18 cellular contexts compared by ENCODE assay signal in the genomic region with DNA sequence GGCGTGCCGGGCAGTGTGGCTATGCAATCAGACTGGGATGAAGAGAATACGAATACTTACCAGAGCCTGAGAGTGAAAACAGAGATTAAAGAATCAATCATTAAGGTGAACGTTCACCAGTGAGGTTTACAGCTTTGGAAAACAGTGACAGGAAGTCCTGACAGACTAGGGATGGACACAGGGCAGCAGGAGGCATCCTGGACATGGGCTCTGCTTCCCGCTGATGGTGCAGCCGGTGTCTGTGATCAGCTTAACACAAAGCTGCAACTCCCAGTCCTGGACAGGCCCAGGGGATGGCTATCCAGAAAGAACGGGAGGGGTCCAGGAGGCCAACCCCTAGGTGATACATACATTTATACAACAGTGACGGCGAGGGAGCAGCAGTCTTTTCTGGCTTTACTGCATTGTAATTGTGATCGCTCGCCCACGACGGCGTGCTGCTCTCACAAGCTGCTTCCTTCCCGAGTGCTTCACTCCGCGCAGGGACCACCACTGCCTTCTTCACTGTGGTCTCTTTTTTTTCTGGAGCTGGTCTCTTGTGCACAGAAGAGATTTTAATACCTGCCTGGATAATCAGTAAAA. TPM values are rescaled to one million over a fixed set of nuclear protein-coding genes. Genes with fewer than 3 reads are reported as not detected.
DNase-seq lines count a peak whose midpoint lies in the region; ATAC-seq and TF ChIP-seq lines count a peak whose summit lies in the region.
"Had no signal": no experiment of that assay in that cellular context is flagged by ENCODE, and none has a peak within 500 bp of the region (broad histone marks: within the 10 kb centered on the region; RNA-seq: fewer than 3 reads in every experiment).

No MANE protein-coding gene starts in this region.

- H3K9me3 Mint-ChIP-seq in CD4-positive, CD25-positive, alpha-beta regulatory T cell = peaks cover 0 to 1% (median 0%) of the 10 kb centered on the region in 7 donors
- H3K9me3 Mint-ChIP-seq in Caco-2 (ENCODE audit: unreplicated experiment) = no peaks in the 10 kb centered on the region
- no peaks in the 10 kb centered on the region for H3K9me3 Mint-ChIP-seq in activated CD8-positive, alpha-beta T cell treated with anti-CD3 and anti-CD28 coated beads, Interleukin-2, amount 10 ng/mL, durations not matched to agents 7 days and 5 days (ENCODE audit: insufficient read depth)
- H3K9me3 Mint-ChIP-seq in endothelial cell (ENCODE audit: unreplicated experiment) = no peaks in the 10 kb centered on the region
- no peaks in the 10 kb centered on the region for H3K9me3 Mint-ChIP-seq in activated CD4-positive, alpha-beta T cell treated with anti-CD3 and anti-CD28 coated beads, Interleukin-2, amount 10 ng/mL, durations not matched to agents 7 days and 5 days

- H3K36me3 ChIP-seq in CD4-positive, CD25-positive, alpha-beta regulatory T cell (ENCODE audit: control insufficient read depth, insufficient read depth, low read length) = peaks cover 86% of the 10 kb centered on the region
- H3K36me3 ChIP-seq in Caco-2 (ENCODE audit: control insufficient read depth, insufficient read depth, low read length) = peaks cover 25% of the 10 kb centered on the region

- no peaks in the 10 kb centered on the region for H3K9me3 ChIP-seq in CD4-positive, CD25-positive, alpha-beta regulatory T cell (ENCODE audit: control insufficient read depth in 2 of 2, low read length in 2 of 2)
- H3K9me3 ChIP-seq in Caco-2 = no peaks in the 10 kb centered on the region
- H3K9me3 ChIP-seq: SJCRH30 had no signal

- intact Hi-C loops in Caco-2 (cut with micrococcal nuclease; ENCODE audit: unreplicated experiment) = no loop called here

- peak overlapping the region in 2 of 3 donors; percentile 37 to 40 for H3K27ac Mint-ChIP-seq in CD4-positive, CD25-positive, alpha-beta regulatory T cell
- H3K27ac Mint-ChIP-seq in Caco-2 (ENCODE audit: unreplicated experiment) (peak overlapping the region; percentile 13), endothelial cell (ENCODE audit: unreplicated experiment) (peak overlapping the region; percentile 58)
- peak overlapping the region; percentile 31 for H3K27ac Mint-ChIP-seq in activated CD8-positive, alpha-beta T cell treated with anti-CD3 and anti-CD28 coated beads, Interleukin-2, amount 10 ng/mL, durations not matched to agents 7 days and 5 days
- H3K27ac Mint-ChIP-seq in activated CD4-positive, alpha-beta T cell treated with anti-CD3 and anti-CD28 coated beads, Interleukin-2, amount 10 ng/mL, durations not matched to agents 7 days and 5 days = no peak overlapping the region
- H3K27ac Mint-ChIP-seq: B cell had no signal

- H3K27me3 ChIP-seq in CD4-positive, CD25-positive, alpha-beta regulatory T cell (ENCODE audit: control insufficient read depth, insufficient read depth, low read length) = no peaks in the 10 kb centered on the region
- H3K27me3 ChIP-seq in Caco-2 (replicated peaks; ENCODE audit: control insufficient read depth, insufficient read depth, low read length) = no peaks in the 10 kb centered on the region
- H3K27me3 ChIP-seq: SJCRH30 had no signal

- peaks cover under 1% of the 10 kb centered on the region for H3K4me1 ChIP-seq in CD4-positive, CD25-positive, alpha-beta regulatory T cell (ENCODE audit: control insufficient read depth, insufficient read depth, low read length, poor library complexity, severe bottlenecking)
- peaks cover 9% of the 10 kb centered on the region for H3K4me1 ChIP-seq in Caco-2
- H3K4me1 ChIP-seq: SJCRH30 had no signal

- no peak for ATAC-seq in CD4-positive, CD25-positive, alpha-beta regulatory T cell (ENCODE audit: low read depth in 2 of 2)
- no peak for ATAC-seq in activated CD8-positive, alpha-beta T cell treated with anti-CD3 and anti-CD28 coated beads, Interleukin-2, amount 10 ng/mL, durations not matched to agents 7 days and 5 days
- ATAC-seq in HG03039 (IDR thresholded peaks at IDR 0.05; ENCODE audit: unreplicated experiment) = no peak

- H3K4me1 Mint-ChIP-seq in CD4-positive, CD25-positive, alpha-beta regulatory T cell = peaks cover 8 to 24% (median 12%) of the 10 kb centered on the region in 4 donors
- H3K4me1 Mint-ChIP-seq in Caco-2 (ENCODE audit: low read depth, unreplicated experiment) (peaks cover 20% of the 10 kb centered on the region), endothelial cell (ENCODE audit: unreplicated experiment) (peaks cover 20% of the 10 kb centered on the region)
- H3K4me1 Mint-ChIP-seq in activated CD8-positive, alpha-beta T cell treated with anti-CD3 and anti-CD28 coated beads, Interleukin-2, amount 10 ng/mL, durations not matched to agents 7 days and 5 days (ENCODE audit: low read depth) = peaks cover 47% of the 10 kb centered on the region
- peaks cover 41% of the 10 kb centered on the region for H3K4me1 Mint-ChIP-seq in activated CD4-positive, alpha-beta T cell treated with anti-CD3 and anti-CD28 coated beads, Interleukin-2, amount 10 ng/mL, durations not matched to agents 7 days and 5 days

- H3K36me3 Mint-ChIP-seq in CD4-positive, CD25-positive, alpha-beta regulatory T cell = peaks cover 44% of the 10 kb centered on the region
- peaks cover 100% of the 10 kb centered on the region for H3K36me3 Mint-ChIP-seq in Caco-2 (ENCODE audit: insufficient read depth, unreplicated experiment)
- H3K36me3 Mint-ChIP-seq in activated CD8-positive, alpha-beta T cell treated with anti-CD3 and anti-CD28 coated beads, Interleukin-2, amount 10 ng/mL, durations not matched to agents 7 days and 5 days (ENCODE audit: low read depth) = peaks cover 84% of the 10 kb centered on the region
- H3K36me3 Mint-ChIP-seq in endothelial cell (ENCODE audit: low read depth, unreplicated experiment) = peaks cover 69% of the 10 kb centered on the region
- H3K36me3 Mint-ChIP-seq in activated CD4-positive, alpha-beta T cell treated with anti-CD3 and anti-CD28 coated beads, Interleukin-2, amount 10 ng/mL, durations not matched to agents 7 days and 5 days (ENCODE audit: low read depth) = peaks cover 70% of the 10 kb centered on the region

- CTCF ChIA-PET in Caco-2 (lab: Charles Lee) = no interaction called here
- CTCF ChIA-PET in activated CD8-positive, alpha-beta T cell treated with anti-CD3 and anti-CD28 coated beads, Interleukin-2, amount 10 ng/mL, durations not matched to agents 7 days and 5 days (lab: Charles Lee) = interaction anchor here (5.3 kb wide), 1 partner anchor 13 kb away, joined by 105 read pairs; no protein-coding TSS in a partner anchor
- CTCF ChIA-PET in activated CD4-positive, alpha-beta T cell treated with anti-CD3 and anti-CD28 coated beads, Interleukin-2, amount 10 ng/mL, durations not matched to agents 7 days and 5 days (lab: Charles Lee) = interaction anchor here (1.0 to 1.9 kb wide), 3 partner anchors 10 to 20 kb away, joined by 3 to 4 read pairs (median 3); partner anchors contain the start of gene DIDO1

- DNase-seq in CD4-positive, CD25-positive, alpha-beta regulatory T cell = no peak
- DNase-seq in Caco-2 (no peak), endothelial cell (ENCODE audit: low spot score) (no peak), T-helper 9 cell (no peak)
- no peak for DNase-seq in activated CD8-positive, alpha-beta T cell treated with anti-CD3 and anti-CD28 coated beads, Interleukin-2, amount 10 ng/mL, durations not matched to agents 7 days and 5 days
- DNase-seq in activated CD4-positive, alpha-beta T cell treated with anti-CD3 and anti-CD28 coated beads, Interleukin-2, amount 10 ng/mL, durations not matched to agents 7 days and 5 days = no peak
- DNase-seq: GF-D8, KG1, NCI-H1436, NCI-H2029, NCI-H2171 treated with DMSO at 0.1 percent for 48 hours, NCI-H748 treated with DMSO at 0.1 percent for 48 hours, OCI-M1, RPMI8226, SJCRH30 had no signal

- H3K27me3 Mint-ChIP-seq in CD4-positive, CD25-positive, alpha-beta regulatory T cell = no peaks in the 10 kb centered on the region
- H3K27me3 Mint-ChIP-seq in Caco-2 (ENCODE audit: insufficient read depth, unreplicated experiment) (no peaks in the 10 kb centered on the region), endothelial cell (ENCODE audit: unreplicated experiment) (peaks cover 5% of the 10 kb centered on the region)
- no peaks in the 10 kb centered on the region for H3K27me3 Mint-ChIP-seq in activated CD8-positive, alpha-beta T cell treated with anti-CD3 and anti-CD28 coated beads, Interleukin-2, amount 10 ng/mL, durations not matched to agents 7 days and 5 days (ENCODE audit: low read depth)
- no peaks in the 10 kb centered on the region for H3K27me3 Mint-ChIP-seq in activated CD4-positive, alpha-beta T cell treated with anti-CD3 and anti-CD28 coated beads, Interleukin-2, amount 10 ng/mL, durations not matched to agents 7 days and 5 days
- H3K27me3 Mint-ChIP-seq: B cell had no signal

- no TSS peak for BruUV-seq in Caco-2 (replicated peaks; lab: Mats Ljungman, UMichigan)

- no peak overlapping the region for H3K4me3 ChIP-seq in CD4-positive, CD25-positive, alpha-beta regulatory T cell (ENCODE audit: low read depth, low read length)
- no peak overlapping the region for H3K4me3 ChIP-seq in Caco-2 (ENCODE audit: low read depth, low read length)
- H3K4me3 ChIP-seq: SJCRH30 had no signal

- peak overlapping the region in 1 of 4 donors; percentile 21 for H3K4me3 Mint-ChIP-seq in CD4-positive, CD25-positive, alpha-beta regulatory T cell
- H3K4me3 Mint-ChIP-seq in Caco-2 (ENCODE audit: unreplicated experiment) (no peak overlapping the region), endothelial cell (ENCODE audit: unreplicated experiment) (peak overlapping the region; percentile 35)
- no peak overlapping the region for H3K4me3 Mint-ChIP-seq in activated CD8-positive, alpha-beta T cell treated with anti-CD3 and anti-CD28 coated beads, Interleukin-2, amount 10 ng/mL, durations not matched to agents 7 days and 5 days
- no peak overlapping the region for H3K4me3 Mint-ChIP-seq in activated CD4-positive, alpha-beta T cell treated with anti-CD3 and anti-CD28 coated beads, Interleukin-2, amount 10 ng/mL, durations not matched to agents 7 days and 5 days
- H3K4me3 Mint-ChIP-seq: B cell had no signal

- TF ChIP-seq CTCF in Caco-2 (IDR thresholded peaks at IDR 0.05; ENCODE audit: insufficient read depth in 1 of 2, low read depth in 1 of 2, low read length in 1 of 2, severe bottlenecking in 1 of 2, unreplicated experiment in 1 of 2) (no peak), endothelial cell (IDR thresholded peaks at IDR 0.05; ENCODE audit: unreplicated experiment) (no peak)

- POLR2A ChIA-PET in Caco-2 (lab: Charles Lee) = no interaction called here
- POLR2A ChIA-PET in activated CD8-positive, alpha-beta T cell treated with anti-CD3 and anti-CD28 coated beads, Interleukin-2, amount 10 ng/mL, durations not matched to agents 7 days and 5 days (lab: Charles Lee) = no interaction called here
- POLR2A ChIA-PET in activated CD4-positive, alpha-beta T cell treated with anti-CD3 and anti-CD28 coated beads, Interleukin-2, amount 10 ng/mL, durations not matched to agents 7 days and 5 days (lab: Charles Lee) = no interaction called here

- no peak overlapping the region for H3K27ac ChIP-seq in CD4-positive, CD25-positive, alpha-beta regulatory T cell (ENCODE audit: insufficient read depth, low read length, poor library complexity, severe bottlenecking)
- H3K27ac ChIP-seq: SJCRH30 had no signal

RNA-seq across cellular contexts. Expression of gene DIDO1, which starts 20.7 kb away (rescaled TPM):
- total RNA-seq in CD4-positive, CD25-positive, alpha-beta regulatory T cell = 80.8 TPM
- 10 to 100 TPM; 30.9 to 47.8 (median 38.2) TPM for polyA plus RNA-seq in CD4-positive, CD25-positive, alpha-beta regulatory T cell
- total RNA-seq in Caco-2 (2022) = 120 and 122 TPM in 2 replicates
- total RNA-seq in activated CD8-positive, alpha-beta T cell treated with anti-CD3 and anti-CD28 coated beads, Interleukin-2, amount 10 ng/mL, durations not matched to agents 7 days and 5 days = 10 to 100 TPM; 69.6 to 74.0 TPM
- total RNA-seq in endothelial cell (ENCODE audit: unreplicated experiment) = 61.0 TPM
- 10 to 100 TPM; 78.3 to 79.4 TPM for total RNA-seq in activated CD4-positive, alpha-beta T cell treated with anti-CD3 and anti-CD28 coated beads, Interleukin-2, amount 10 ng/mL, durations not matched to agents 7 days and 5 days

RNA-seq across cellular contexts. Expression of gene GID8, which starts 32.3 kb away (rescaled TPM):
- total RNA-seq in CD4-positive, CD25-positive, alpha-beta regulatory T cell = 31.9 TPM
- 10 to 100 TPM; 15.5 to 19.9 (median 17.0) TPM for polyA plus RNA-seq in CD4-positive, CD25-positive, alpha-beta regulatory T cell
- 129 and 133 TPM in 2 replicates for total RNA-seq in Caco-2 (2022)
- total RNA-seq in activated CD8-positive, alpha-beta T cell treated with anti-CD3 and anti-CD28 coated beads, Interleukin-2, amount 10 ng/mL, durations not matched to agents 7 days and 5 days = 10 to 100 TPM; 37.3 to 39.7 TPM
- 45.0 TPM for total RNA-seq in endothelial cell (ENCODE audit: unreplicated experiment)
- total RNA-seq in activated CD4-positive, alpha-beta T cell treated with anti-CD3 and anti-CD28 coated beads, Interleukin-2, amount 10 ng/mL, durations not matched to agents 7 days and 5 days = 10 to 100 TPM; 32.5 to 35.1 TPM

RNA-seq across cellular contexts. Expression of gene TCFL5, which starts 44.0 kb away (rescaled TPM):
- 3.8 TPM for total RNA-seq in CD4-positive, CD25-positive, alpha-beta regulatory T cell
- polyA plus RNA-seq in CD4-positive, CD25-positive, alpha-beta regulatory T cell = 1 to 10 TPM in 2 of 4 donors, under 1 TPM in 2; 0.53 to 1.2 (median 1.1) TPM
- 14.6 and 15.1 TPM in 2 replicates for total RNA-seq in Caco-2 (2022)
- 1 to 10 TPM; 7.9 to 9.6 TPM for total RNA-seq in activated CD8-positive, alpha-beta T cell treated with anti-CD3 and anti-CD28 coated beads, Interleukin-2, amount 10 ng/mL, durations not matched to agents 7 days and 5 days
- 30.9 TPM for total RNA-seq in endothelial cell (ENCODE audit: unreplicated experiment)
- 1 to 10 TPM; 7.9 to 8.4 TPM for total RNA-seq in activated CD4-positive, alpha-beta T cell treated with anti-CD3 and anti-CD28 coated beads, Interleukin-2, amount 10 ng/mL, durations not matched to agents 7 days and 5 days

RNA-seq across cellular contexts. Expression of gene SLC17A9, which starts 46.9 kb away (rescaled TPM):
- total RNA-seq in CD4-positive, CD25-positive, alpha-beta regulatory T cell = 4.1 TPM
- under 1 TPM in 3 of 4 donors, not detected in 1; 0.06 to 0.34 (median 0.32) TPM for polyA plus RNA-seq in CD4-positive, CD25-positive, alpha-beta regulatory T cell
- 64.7 and 77.4 TPM in 2 replicates for total RNA-seq in Caco-2 (2022)
- 10 to 100 TPM; 57.8 to 69.7 TPM for total RNA-seq in activated CD8-positive, alpha-beta T cell treated with anti-CD3 and anti-CD28 coated beads, Interleukin-2, amount 10 ng/mL, durations not matched to agents 7 days and 5 days
- 7.0 TPM for total RNA-seq in endothelial cell (ENCODE audit: unreplicated experiment)
- 10 to 100 TPM; 11.6 to 12.6 TPM for total RNA-seq in activated CD4-positive, alpha-beta T cell treated with anti-CD3 and anti-CD28 coated beads, Interleukin-2, amount 10 ng/mL, durations not matched to agents 7 days and 5 days
- total RNA-seq: H4 had no signal
